ENCODE assay signal across 1 cellular context in genomic region chr19:55259540-55260210, GRCh38.
A peak's percentile ranks its signal among the peaks of the same experiment; 100 is the strongest.
TF ChIP-seq lines count a peak whose summit lies in the region.

No MANE protein-coding gene starts in this region.

TF ChIP-seq in K562, 482 proteins besides CTCF, POLR2A, EP300 and RAD21 (continued from another document and continues in another):
- no peak for TF ChIP-seq ZBTB9 (CRISPR knock-in tag; IDR thresholded peaks at IDR 0.05)
- no peak for TF ChIP-seq CREB3L1 (IDR thresholded peaks at IDR 0.05; ENCODE audit: borderline replicate concordance, low read depth)
- TF ChIP-seq GABPB1 (CRISPR knock-in tag; IDR thresholded peaks at IDR 0.05): 0 out of 2 replicates have a peak, but pooled peaks have one; percentile 8
- TF ChIP-seq BACH1 (tag; IDR thresholded peaks at IDR 0.05): peak; percentile 77; the same call in 1 of the 2 replicates
- TF ChIP-seq ATF7 (IDR thresholded peaks at IDR 0.05): no peak
- TF ChIP-seq PCBP1 (IDR thresholded peaks at IDR 0.05; ENCODE audit: low read depth, low read length, poor library complexity, severe bottlenecking): no peak
- no peak for TF ChIP-seq ZNF583 (CRISPR knock-in tag; IDR thresholded peaks at IDR 0.05)
- TF ChIP-seq ZBTB40 (IDR thresholded peaks at IDR 0.05): 0 out of 2 replicates have a peak, but pooled peaks have one; percentile 70
- no peak for TF ChIP-seq ZBTB40 (CRISPR knock-in tag; IDR thresholded peaks at IDR 0.05)
- no peak for TF ChIP-seq SRSF1 (IDR thresholded peaks at IDR 0.05; ENCODE audit: low read depth, low read length)
- TF ChIP-seq NCOA6 (IDR thresholded peaks at IDR 0.05): no peak
- TF ChIP-seq ZBTB34 (CRISPR knock-in tag; IDR thresholded peaks at IDR 0.05): no peak
- TF ChIP-seq PTTG1 (tag; IDR thresholded peaks at IDR 0.05; ENCODE audit: low read depth): no peak
- TF ChIP-seq TCFL5 (CRISPR knock-in tag; conservative IDR thresholded peaks at IDR 0.05): no peak
- no peak for TF ChIP-seq POU5F1 (IDR thresholded peaks at IDR 0.05; ENCODE audit: borderline replicate concordance, low read depth, low read length, partially characterized antibody)
- TF ChIP-seq POLR3G (IDR thresholded peaks at IDR 0.05; ENCODE audit: extremely low read depth, insufficient read length, insufficient replicate concordance): no peak
- TF ChIP-seq MEIS2 (IDR thresholded peaks at IDR 0.05; ENCODE audit: partially characterized antibody): no peak
- 0 out of 4 replicates have a peak, but pooled peaks of 1 of the 2 experiments have one; percentile 15 for TF ChIP-seq UBTF (IDR thresholded peaks at IDR 0.05; ENCODE audit: borderline replicate concordance in 1 of 2, low read depth in 2 of 2, low read length in 2 of 2)
- TF ChIP-seq FIP1L1 (IDR thresholded peaks at IDR 0.05; ENCODE audit: low read depth, low read length, poor library complexity, severe bottlenecking): no peak
- no peak for TF ChIP-seq ZNF143 (CRISPR knock-in tag; IDR thresholded peaks at IDR 0.05)
- TF ChIP-seq ZNF512 (tag; IDR thresholded peaks at IDR 0.05): no peak
- TF ChIP-seq SAFB (IDR thresholded peaks at IDR 0.05; ENCODE audit: borderline replicate concordance, low read depth, low read length): no peak
- TF ChIP-seq FOXA3 (CRISPR knock-in tag; conservative IDR thresholded peaks at IDR 0.05 in 1 of 2, IDR thresholded peaks at IDR 0.05 in 1 of 2): 0 out of 4 replicates have a peak, but pooled peaks of 1 of the 2 experiments have one; percentile 48
- no peak; the same call in 1 of the 2 replicates for TF ChIP-seq REST (CRISPR knock-in tag; IDR thresholded peaks at IDR 0.05; ENCODE audit: low read depth)
- TF ChIP-seq GATAD2B (IDR thresholded peaks at IDR 0.05; ENCODE audit: borderline replicate concordance): no peak
- no peak for TF ChIP-seq NR2C2 (CRISPR knock-in tag; IDR thresholded peaks at IDR 0.05)
- no peak for TF ChIP-seq NR2C2 (tag; IDR thresholded peaks at IDR 0.05)
- TF ChIP-seq RUNX1 (IDR thresholded peaks at IDR 0.05; ENCODE audit: low read depth): no peak
- no peak for TF ChIP-seq ZNF766 (CRISPR knock-in tag; conservative IDR thresholded peaks at IDR 0.05)
- TF ChIP-seq RAD51 (IDR thresholded peaks at IDR 0.05; ENCODE audit: borderline replicate concordance, low read depth): no peak
- no peak for TF ChIP-seq ZNF146 (CRISPR knock-in tag; IDR thresholded peaks at IDR 0.05; ENCODE audit: unreplicated experiment)
- no peak; the same call in 1 of the 2 replicates for TF ChIP-seq RBFOX2 (IDR thresholded peaks at IDR 0.05; ENCODE audit: low read depth, low read length)
- no peak for TF ChIP-seq ZBTB12 (CRISPR knock-in tag; IDR thresholded peaks at IDR 0.05)
